In the genomic region with DNA sequence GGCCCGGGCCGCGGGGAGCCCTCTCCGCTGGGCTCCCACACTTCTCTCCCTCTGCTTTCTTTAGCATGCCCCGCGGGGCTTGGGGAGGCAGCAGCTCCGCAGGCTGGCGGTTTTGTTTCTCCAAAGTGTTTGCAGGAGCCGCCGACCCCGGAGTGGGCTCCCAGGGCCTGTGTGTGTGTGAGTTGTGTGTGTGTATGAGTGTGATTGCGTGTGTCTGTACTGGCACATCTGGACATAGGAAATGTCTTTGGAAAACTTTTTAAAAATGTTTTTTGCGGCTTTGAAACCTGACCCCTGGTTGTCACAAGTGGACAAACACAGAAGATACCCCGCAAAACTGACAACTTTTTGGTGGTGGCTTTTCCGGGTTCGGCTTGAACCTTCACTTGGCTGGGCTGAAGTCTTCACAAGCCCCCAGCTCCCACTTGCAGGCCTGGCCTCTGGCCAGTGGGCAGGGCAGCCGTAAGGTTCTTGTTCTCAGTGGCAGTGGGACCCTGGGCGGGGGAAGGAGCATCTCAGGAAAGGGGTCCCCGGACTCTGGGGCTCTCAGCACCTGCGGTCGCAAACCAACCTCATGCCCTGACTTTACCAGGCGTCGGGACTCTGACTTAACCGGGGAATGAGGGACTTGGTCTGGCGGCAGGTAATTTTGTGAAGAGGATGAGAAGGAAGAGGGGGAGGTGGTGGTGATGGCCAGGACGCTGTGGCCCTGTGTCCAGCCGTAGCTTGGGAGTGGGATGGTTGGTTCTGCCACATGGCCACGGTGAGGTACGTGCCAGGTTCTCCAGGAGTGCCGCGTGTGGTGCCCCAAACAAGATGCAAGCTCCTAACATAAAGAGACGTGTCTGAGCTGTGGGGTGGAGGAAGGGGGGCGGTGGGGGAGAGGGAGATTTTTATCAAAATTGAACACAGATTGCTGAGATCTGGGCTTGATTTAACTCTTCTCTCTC, we compare ENCODE assay signal across 1 cellular context.
TF ChIP-seq lines count a peak whose summit lies in the region.

No MANE protein-coding gene starts in this region.

TF ChIP-seq in SK-N-SH treated with all-trans-retinoic acid at 6 μM for 48 hours, 23 proteins besides CTCF, POLR2A, EP300 and RAD21 (continued from another document):
- TF ChIP-seq, protein P1, sequence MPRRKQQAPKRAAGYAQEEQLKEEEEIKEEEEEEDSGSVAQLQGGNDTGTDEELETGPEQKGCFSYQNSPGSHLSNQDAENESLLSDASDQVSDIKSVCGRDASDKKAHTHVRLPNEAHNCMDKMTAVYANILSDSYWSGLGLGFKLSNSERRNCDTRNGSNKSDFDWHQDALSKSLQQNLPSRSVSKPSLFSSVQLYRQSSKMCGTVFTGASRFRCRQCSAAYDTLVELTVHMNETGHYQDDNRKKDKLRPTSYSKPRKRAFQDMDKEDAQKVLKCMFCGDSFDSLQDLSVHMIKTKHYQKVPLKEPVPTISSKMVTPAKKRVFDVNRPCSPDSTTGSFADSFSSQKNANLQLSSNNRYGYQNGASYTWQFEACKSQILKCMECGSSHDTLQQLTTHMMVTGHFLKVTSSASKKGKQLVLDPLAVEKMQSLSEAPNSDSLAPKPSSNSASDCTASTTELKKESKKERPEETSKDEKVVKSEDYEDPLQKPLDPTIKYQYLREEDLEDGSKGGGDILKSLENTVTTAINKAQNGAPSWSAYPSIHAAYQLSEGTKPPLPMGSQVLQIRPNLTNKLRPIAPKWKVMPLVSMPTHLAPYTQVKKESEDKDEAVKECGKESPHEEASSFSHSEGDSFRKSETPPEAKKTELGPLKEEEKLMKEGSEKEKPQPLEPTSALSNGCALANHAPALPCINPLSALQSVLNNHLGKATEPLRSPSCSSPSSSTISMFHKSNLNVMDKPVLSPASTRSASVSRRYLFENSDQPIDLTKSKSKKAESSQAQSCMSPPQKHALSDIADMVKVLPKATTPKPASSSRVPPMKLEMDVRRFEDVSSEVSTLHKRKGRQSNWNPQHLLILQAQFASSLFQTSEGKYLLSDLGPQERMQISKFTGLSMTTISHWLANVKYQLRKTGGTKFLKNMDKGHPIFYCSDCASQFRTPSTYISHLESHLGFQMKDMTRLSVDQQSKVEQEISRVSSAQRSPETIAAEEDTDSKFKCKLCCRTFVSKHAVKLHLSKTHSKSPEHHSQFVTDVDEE (CRISPR knock-in tag; IDR thresholded peaks at IDR 0.05) = no peak
- no peak for TF ChIP-seq TCF4 (CRISPR knock-in tag; IDR thresholded peaks at IDR 0.05; ENCODE audit: borderline replicate concordance)
